Comparison of ENCODE assay signal across 10 cellular contexts in genomic region chr13:32736648-32737047, GRCh38.
A peak's percentile ranks its signal among the peaks of the same experiment; 100 is the strongest.
DNase-seq lines count a peak whose midpoint lies in the region; ATAC-seq and TF ChIP-seq lines count a peak whose summit lies in the region.
"Had no signal": no experiment of that assay in that cellular context is flagged by ENCODE, and none has a peak within 500 bp of the region (broad histone marks: within the 10 kb centered on the region; RNA-seq: fewer than 3 reads in every experiment).

No MANE protein-coding gene starts in this region.

- no peak for DNase-seq in activated naive CD4-positive, alpha-beta T cell treated with Interleukin-2 at 50 U/mL for 16 hours
- DNase-seq in activated naive CD8-positive, alpha-beta T cell treated with anti-CD3 and anti-CD28 coated beads, Interleukin-2, amount 50 U/mL, for 24 hours = no peak
- DNase-seq in memory B cell (ENCODE audit: low spot score in 2 of 2) = no peak
- no peak for DNase-seq in tibial artery
- DNase-seq in NCI-H1417 (lab: John Stamatoyannopoulos, UW) = no peak
- DNase-seq: MV-4-11, SHP77 had no signal

- no peaks in the 10 kb centered on the region for H3K27me3 ChIP-seq in tibial artery

- no peaks in the 10 kb centered on the region for H3K27me3 Mint-ChIP-seq in activated naive CD4-positive, alpha-beta T cell treated with anti-CD3 and anti-CD28 coated beads, Interleukin-2, amount 50 U/mL, for 24 hours
- H3K27me3 Mint-ChIP-seq in activated naive CD8-positive, alpha-beta T cell treated with anti-CD3 and anti-CD28 coated beads, Interleukin-2, amount 50 U/mL, for 24 hours = no peaks in the 10 kb centered on the region
- H3K27me3 Mint-ChIP-seq in memory B cell = no peaks in the 10 kb centered on the region

- H3K4me1 ChIP-seq in tibial artery = peaks cover 0 to 15% (median 2%) of the 10 kb centered on the region in 4 donors

- peak overlapping the region; percentile 52 to 69 for H3K27ac ChIP-seq in tibial artery

- H3K4me1 Mint-ChIP-seq in activated naive CD4-positive, alpha-beta T cell treated with anti-CD3 and anti-CD28 coated beads, Interleukin-2, amount 50 U/mL, for 24 hours = peaks cover 72% of the 10 kb centered on the region
- peaks cover 47% of the 10 kb centered on the region for H3K4me1 Mint-ChIP-seq in activated naive CD8-positive, alpha-beta T cell treated with anti-CD3 and anti-CD28 coated beads, Interleukin-2, amount 50 U/mL, for 24 hours
- peaks cover 14% of the 10 kb centered on the region for H3K4me1 Mint-ChIP-seq in memory B cell

- intact Hi-C loops in tibial artery (cut with DNase I; ENCODE audit: low total_unique reads) = no loop called here

- peak overlapping the region; percentile 24 to 41 for H3K4me3 ChIP-seq in tibial artery

- H3K36me3 ChIP-seq in tibial artery = peaks cover 0 to under 1% (median 0%) of the 10 kb centered on the region in 3 donors

- peaks cover 10% of the 10 kb centered on the region for H3K36me3 Mint-ChIP-seq in activated naive CD4-positive, alpha-beta T cell treated with anti-CD3 and anti-CD28 coated beads, Interleukin-2, amount 50 U/mL, for 24 hours
- peaks cover 20% of the 10 kb centered on the region for H3K36me3 Mint-ChIP-seq in activated naive CD8-positive, alpha-beta T cell treated with anti-CD3 and anti-CD28 coated beads, Interleukin-2, amount 50 U/mL, for 24 hours (ENCODE audit: low read depth)
- peaks cover 13% of the 10 kb centered on the region for H3K36me3 Mint-ChIP-seq in memory B cell

- no peaks in the 10 kb centered on the region for H3K9me3 Mint-ChIP-seq in activated naive CD4-positive, alpha-beta T cell treated with anti-CD3 and anti-CD28 coated beads, Interleukin-2, amount 50 U/mL, for 24 hours
- H3K9me3 Mint-ChIP-seq in activated naive CD8-positive, alpha-beta T cell treated with anti-CD3 and anti-CD28 coated beads, Interleukin-2, amount 50 U/mL, for 24 hours = no peaks in the 10 kb centered on the region
- H3K9me3 Mint-ChIP-seq in memory B cell = no peaks in the 10 kb centered on the region

- ATAC-seq in activated naive CD8-positive, alpha-beta T cell treated with anti-CD3 and anti-CD28 coated beads, Interleukin-2, amount 50 U/mL, for 24 hours = no peak
- no peak for ATAC-seq in memory B cell (ENCODE audit: low read depth)
- ATAC-seq in GM21786 (IDR thresholded peaks at IDR 0.05; ENCODE audit: unreplicated experiment) = no peak
- ATAC-seq in HG03469 (IDR thresholded peaks at IDR 0.05; ENCODE audit: unreplicated experiment) = no peak

- H3K9me3 ChIP-seq in tibial artery = no peaks in the 10 kb centered on the region

- no peak for TF ChIP-seq CTCF in tibial artery (IDR thresholded peaks at IDR 0.05)

- H3K4me3 Mint-ChIP-seq in activated naive CD4-positive, alpha-beta T cell treated with anti-CD3 and anti-CD28 coated beads, Interleukin-2, amount 50 U/mL, for 24 hours = peak overlapping the region; percentile 82
- peak overlapping the region; percentile 75 for H3K4me3 Mint-ChIP-seq in activated naive CD8-positive, alpha-beta T cell treated with anti-CD3 and anti-CD28 coated beads, Interleukin-2, amount 50 U/mL, for 24 hours
- H3K4me3 Mint-ChIP-seq in memory B cell = peak overlapping the region; percentile 72

- H3K27ac Mint-ChIP-seq in activated naive CD4-positive, alpha-beta T cell treated with anti-CD3 and anti-CD28 coated beads, Interleukin-2, amount 50 U/mL, for 24 hours = peak overlapping the region; percentile 96
- peak overlapping the region; percentile 83 for H3K27ac Mint-ChIP-seq in activated naive CD8-positive, alpha-beta T cell treated with anti-CD3 and anti-CD28 coated beads, Interleukin-2, amount 50 U/mL, for 24 hours
- peak overlapping the region; percentile 76 for H3K27ac Mint-ChIP-seq in memory B cell
